ENCODE assay signal across 9 cellular contexts in genomic region chr1:100440075-100440809, GRCh38.
DNase-seq lines count a peak whose midpoint lies in the region; ATAC-seq, FAIRE-seq and TF ChIP-seq lines count a peak whose summit lies in the region.
"Had no signal": no experiment of that assay in that cellular context is flagged by ENCODE, and none has a peak within 500 bp of the region (broad histone marks: within the 10 kb centered on the region; RNA-seq: fewer than 3 reads in every experiment).

No MANE protein-coding gene starts in this region.

- peaks cover 18% of the 10 kb centered on the region for H3K4me1 ChIP-seq in GM12878 (ENCODE audit: control insufficient read depth, insufficient read depth, low read length)

- H3K4me2 ChIP-seq in GM12878 (ENCODE audit: control insufficient read depth, insufficient read depth): no peak overlapping the region

- in situ Hi-C loops in GM12878 (cut with MboI): no loop called here

- no peaks in the 10 kb centered on the region for H3K79me2 ChIP-seq in GM12878 (ENCODE audit: control insufficient read depth, insufficient read depth, low read length)

- no peaks in the 10 kb centered on the region for H4K20me1 ChIP-seq in GM12878 (ENCODE audit: control insufficient read depth, insufficient read depth)

- POLR2A ChIA-PET in GM12878 (lab: Charles Lee): interaction anchor here (1.0 kb wide), 1 partner anchor 13 kb away, joined by 3 read pairs; no protein-coding TSS in a partner anchor

- 66% methylated on average over 4 of the region's 4 CpGs for WGBS in GM12878 (ENCODE audit: insufficient coverage, insufficient replicate concordance, low lambda C conversion rate, missing lambda C conversion rate)

- ATAC-seq in GM19351 (IDR thresholded peaks at IDR 0.05; ENCODE audit: unreplicated experiment) (peak; percentile 51), GM12878 (peak; percentile 53)

- SMC1A ChIA-PET in GM12878 (lab: Charles Lee; ENCODE audit: uncharacterized antibody, unreplicated experiment): interaction anchor here (1.0 to 1.9 kb wide), 5 partner anchors 9 to 428 kb away, joined by 3 to 5 read pairs (median 3); no protein-coding TSS in a partner anchor

- no peak for TF ChIP-seq EP300 in GM12878 (IDR thresholded peaks at IDR 0.05; ENCODE audit: borderline replicate concordance in 1 of 2, control insufficient read depth in 1 of 2, low read depth in 2 of 2, low read length in 2 of 2)

- H3K9me3 Mint-ChIP-seq in T-helper 2 cell treated with Interferon-gamma antibody and Interleukin-4, amounts not matched to agents 5 μg/mL and 100 μg/mL, for 36 hours: no peaks in the 10 kb centered on the region
- H3K9me3 Mint-ChIP-seq in CD14-positive monocyte: no peaks in the 10 kb centered on the region

- RAD21 ChIA-PET in GM12878 (lab: Charles Lee; ENCODE audit: unreplicated experiment): interaction anchor here (0.7 to 1.4 kb wide), 3 partner anchors 11 to 87 kb away, joined by 3 to 4 read pairs (median 3); no protein-coding TSS in a partner anchor

- no peak for FAIRE-seq in GM12878 (lab: Jason Lieb, UNC)

- H3K9me3 ChIP-seq in GM12878 (replicated peaks; ENCODE audit: control insufficient read depth, insufficient read depth, low read length): no peaks in the 10 kb centered on the region; the same call in 2 of the 3 replicates
- H3K9me3 ChIP-seq: thoracic aorta had no signal

- peak overlapping the region; percentile 51 for H2AFZ ChIP-seq in GM12878 (ENCODE audit: control insufficient read depth, low read depth, low read length)

- DNase-seq in T-helper 2 cell treated with Interferon-gamma antibody and Interleukin-4, amounts not matched to agents 5 μg/mL and 100 μg/mL, for 36 hours (ENCODE audit: low spot score): peak; percentile 84
- no peak for DNase-seq in GM12878 (ENCODE audit: low read depth, low spot score)
- DNase-seq in stimulated activated CD4-positive, alpha-beta T cell treated with anti-CD3 and anti-CD28 coated beads, Interleukin-2, amount 100 ng/mL, for 24 hours: peak; percentile 70 to 73
- no peak for DNase-seq in CD14-positive monocyte (ENCODE audit: low spot score)
- no peak for DNase-seq in dedifferentiated amniotic fluid mesenchymal stem cell (ENCODE audit: extremely low spot score)
- DNase-seq in T1000 (lab: John Stamatoyannopoulos, UW): no peak
- no peak for DNase-seq in NCI-H2196 treated with DMSO at 0.1 percent for 48 hours (lab: John Stamatoyannopoulos, UW; ENCODE audit: unreplicated experiment)

- BruUV-seq in GM12878 (replicated peaks; lab: Mats Ljungman, UMichigan): no TSS peak

- H3K4me3 ChIP-seq in GM12878: no peak overlapping the region
- H3K4me3 ChIP-seq: thoracic aorta had no signal

- H3K36me3 ChIP-seq in GM12878 (ENCODE audit: control insufficient read depth in 2 of 2, insufficient read depth in 2 of 2, low read length in 1 of 2): no peaks in the 10 kb centered on the region
- H3K36me3 ChIP-seq: thoracic aorta had no signal

- H3K27ac Mint-ChIP-seq in T-helper 2 cell treated with Interferon-gamma antibody and Interleukin-4, amounts not matched to agents 5 μg/mL and 100 μg/mL, for 36 hours: peak overlapping the region; percentile 85
- H3K27ac Mint-ChIP-seq in CD14-positive monocyte: peak overlapping the region in 3 of 7 donors; percentile 39 to 73 (median 46)

- H3K4me1 Mint-ChIP-seq in T-helper 2 cell treated with Interferon-gamma antibody and Interleukin-4, amounts not matched to agents 5 μg/mL and 100 μg/mL, for 36 hours (ENCODE audit: low read depth): peaks cover 56% of the 10 kb centered on the region
- H3K4me1 Mint-ChIP-seq in CD14-positive monocyte: peaks cover 14% of the 10 kb centered on the region

- intact Hi-C loops in GM12878 (cut with micrococcal nuclease; ENCODE audit: unreplicated experiment): no loop called here
- intact Hi-C loops in CD14-positive monocyte (cut with micrococcal nuclease): no loop called here

- H3K27me3 ChIP-seq in GM12878 (replicated peaks in 1 of 2; ENCODE audit: control insufficient read depth in 2 of 2, insufficient read depth in 2 of 2, low read length in 1 of 2): no peaks in the 10 kb centered on the region

- no peak overlapping the region for H3K9ac ChIP-seq in GM12878 (ENCODE audit: control insufficient read depth, insufficient read depth, low read length)

- TF ChIP-seq CTCF in GM12878 (IDR thresholded peaks at IDR 0.05 in 2 of 3, conservative IDR thresholded peaks at IDR 0.05 in 1 of 3; ENCODE audit: control insufficient read depth in 2 of 3, extremely low read depth in 1 of 3, insufficient read depth in 1 of 3, low read depth in 3 of 3, low read length in 3 of 3) (no peak), CD14-positive monocyte (IDR thresholded peaks at IDR 0.05) (no peak)

- TF ChIP-seq RAD21 in GM12878 (IDR thresholded peaks at IDR 0.05; ENCODE audit: insufficient read depth, low read depth, low read length): no peak

- no peak for TF ChIP-seq POLR2A in GM12878 (IDR thresholded peaks at IDR 0.05; ENCODE audit: low read depth, low read length)

- H3K36me3 Mint-ChIP-seq in T-helper 2 cell treated with Interferon-gamma antibody and Interleukin-4, amounts not matched to agents 5 μg/mL and 100 μg/mL, for 36 hours (ENCODE audit: low read depth): peaks cover 35% of the 10 kb centered on the region
- peaks cover 39 to 40% of the 10 kb centered on the region in 2 donors for H3K36me3 Mint-ChIP-seq in CD14-positive monocyte

- no peaks in the 10 kb centered on the region for H3K27me3 Mint-ChIP-seq in T-helper 2 cell treated with Interferon-gamma antibody and Interleukin-4, amounts not matched to agents 5 μg/mL and 100 μg/mL, for 36 hours (ENCODE audit: low read depth)
- peaks cover 0 to 2% (median 0%) of the 10 kb centered on the region in 3 donors for H3K27me3 Mint-ChIP-seq in CD14-positive monocyte (ENCODE audit: low read depth in 3 of 3)

- H3K27ac ChIP-seq in GM12878 (ENCODE audit: control insufficient read depth, insufficient read depth): no peak overlapping the region
- H3K27ac ChIP-seq: thoracic aorta had no signal

- CTCF ChIA-PET in GM12878 (lab: Yijun Ruan, JAX): interaction anchor here (0.9 to 3.7 kb wide), 4 partner anchors 10 to 428 kb away, joined by 3 to 42 read pairs (median 5); no protein-coding TSS in a partner anchor

- peak overlapping the region; percentile 65 for H3K4me3 Mint-ChIP-seq in T-helper 2 cell treated with Interferon-gamma antibody and Interleukin-4, amounts not matched to agents 5 μg/mL and 100 μg/mL, for 36 hours
- H3K4me3 Mint-ChIP-seq in CD14-positive monocyte: no peak overlapping the region

TF ChIP-seq in GM12878, 131 proteins besides CTCF, POLR2A, EP300 and RAD21:
- TF ChIP-seq RUNX3 (IDR thresholded peaks at IDR 0.05; ENCODE audit: low read length) (peak; percentile 60), FOXK2 (IDR thresholded peaks at IDR 0.05) (no peak), JUNB (IDR thresholded peaks at IDR 0.05) (0 out of 2 replicates have a peak, but pooled peaks have one; percentile 15)
TF ChIP-seq in GM12878: peak in this region for 2.

Comparison
In these comparisons a context has a peak if more than half of its experiments do, and no peak if none do; other contexts are left out.
1. DNase-seq: peak in T-helper 2 cell treated with Interferon-gamma antibody and Interleukin-4, amounts not matched to agents 5 μg/mL and 100 μg/mL, for 36 hours (single experiment) and stimulated activated CD4-positive, alpha-beta T cell treated with anti-CD3 and anti-CD28 coated beads, Interleukin-2, amount 100 ng/mL, for 24 hours (2 of 2); none in GM12878 (single experiment), CD14-positive monocyte (single experiment), dedifferentiated amniotic fluid mesenchymal stem cell (single experiment), T1000 (single experiment) and NCI-H2196 treated with DMSO at 0.1 percent for 48 hours (single experiment).